Comparison of ENCODE assay signal across 9 cellular contexts in genomic region chr5:7878381-7878873, GRCh38. TPM values are rescaled to one million over a fixed set of nuclear protein-coding genes. Genes with fewer than 3 reads are reported as not detected.
DNase-seq lines count a peak whose midpoint lies in the region; ATAC-seq and TF ChIP-seq lines count a peak whose summit lies in the region.
"Had no signal": no experiment of that assay in that cellular context is flagged by ENCODE, and none has a peak within 500 bp of the region (broad histone marks: within the 10 kb centered on the region; RNA-seq: fewer than 3 reads in every experiment).

No MANE protein-coding gene starts in this region.

- peak overlapping the region; percentile 97 for H3K27ac ChIP-seq in VCaP

- peak; percentile 96 for ATAC-seq in HG03064 (IDR thresholded peaks at IDR 0.05; ENCODE audit: low read depth, unreplicated experiment)

- peak; percentile 17 for DNase-seq in activated naive CD4-positive, alpha-beta T cell treated with anti-CD3 and anti-CD28 coated beads, Interleukin-2, amount 50 U/mL, for 16 hours
- DNase-seq in activated naive CD4-positive, alpha-beta T cell (lab: John Stamatoyannopoulos, UW): no peak
- DNase-seq in renal cortical epithelial cell (ENCODE audit: low read depth) (peak; percentile 88), NCI-H187 treated with DMSO at 0.1 percent for 48 hours (lab: John Stamatoyannopoulos, UW) (no peak), DMS53 (lab: John Stamatoyannopoulos, UW) (no peak), cerebellar nuclear complex (lab: John Stamatoyannopoulos, UW) (no peak)

- TF ChIP-seq CTCF in VCaP (conservative IDR thresholded peaks at IDR 0.05): no peak

RNA-seq across cellular contexts. Expression of gene MTRR, which starts 9.5 kb away (rescaled TPM):
- total RNA-seq in renal cortical epithelial cell: 38.7 and 46.7 TPM in 2 replicates

RNA-seq across cellular contexts. Expression of gene FASTKD3, which starts 9.6 kb away (rescaled TPM):
- total RNA-seq in renal cortical epithelial cell: 14.8 and 19.6 TPM in 2 replicates

RNA-seq across cellular contexts. Expression of gene CFAP90, which starts 27.5 kb away (rescaled TPM):
- total RNA-seq in renal cortical epithelial cell: 0.55 TPM in 1 of 2 replicates, not detected in the other
- total RNA-seq: Daoy had no signal

Comparison
In these comparisons a context has a peak if more than half of its experiments do, and no peak if none do; other contexts are left out.
1. DNase-seq: peak in activated naive CD4-positive, alpha-beta T cell treated with anti-CD3 and anti-CD28 coated beads, Interleukin-2, amount 50 U/mL, for 16 hours (single experiment) and renal cortical epithelial cell (single experiment); none in activated naive CD4-positive, alpha-beta T cell (0 of 4), NCI-H187 treated with DMSO at 0.1 percent for 48 hours (single experiment), DMS53 (single experiment) and cerebellar nuclear complex (0 of 2).